ENCODE assay signal across 30 cellular contexts in genomic region chr6:70376628-70377027, GRCh38.
"Had no signal": no experiment of that assay in that cellular context is flagged by ENCODE, and none has a peak within 500 bp of the region (broad histone marks: within the 10 kb centered on the region; RNA-seq: fewer than 3 reads in every experiment).

No MANE protein-coding gene starts in this region.

- DNase-seq: MM.1S, MV-4-11, NCI-H1048, NCI-H1092, NCI-H1092 treated with DMSO at 0.1 percent for 48 hours, NCI-H1105, NCI-H1105 treated with DMSO at 0.1 percent for 48 hours, NCI-H1417 treated with DMSO at 0.1 percent for 48 hours, NCI-H1436, NCI-H1436 treated with DMSO at 0.1 percent for 48 hours, NCI-H146, NCI-H1694, NCI-H1694 treated with DMSO at 0.1 percent for 48 hours, NCI-H187, NCI-H187 treated with DMSO at 0.1 percent for 48 hours, NCI-H1930, NCI-H2029, NCI-H2029 treated with DMSO at 0.1 percent for 48 hours, NCI-H2081, NCI-H2081 treated with DMSO at 0.1 percent for 48 hours, NCI-H2107, NCI-H2171, NCI-H2227 treated with DMSO at 0.1 percent for 48 hours, NCI-H226, NCI-H345, NCI-H446 treated with DMSO at 0.1 percent for 48 hours, NCI-H510A, NCI-H510A treated with DMSO at 0.1 percent for 48 hours, NCI-H524, NCI-H524 treated with DMSO at 0.1 percent for 48 hours had no signal
